1 cellular context compared by ENCODE assay signal in genomic region chr20:46715292-46715756, GRCh38.
TF ChIP-seq lines count a peak whose summit lies in the region.

No MANE protein-coding gene starts in this region.

TF ChIP-seq in HepG2, 621 proteins besides CTCF, POLR2A, EP300 and RAD21 (continued from another document):
- TF ChIP-seq ZMYM4 (CRISPR knock-in tag; IDR thresholded peaks at IDR 0.05) (0 out of 2 replicates have a peak, but pooled peaks have one; percentile 13), SOX13 (IDR thresholded peaks at IDR 0.05) (no peak), SOX13 (CRISPR knock-in tag; conservative IDR thresholded peaks at IDR 0.05 in 1 of 2, IDR thresholded peaks at IDR 0.05 in 1 of 2) (peak in 1 of 2 experiments; percentile 44; a peak in 1 of 4 replicates), ZNF263 (CRISPR knock-in tag; IDR thresholded peaks at IDR 0.05) (no peak), TCF7L2 (IDR thresholded peaks at IDR 0.05; ENCODE audit: low read depth, low read length) (no peak), USF2 (IDR thresholded peaks at IDR 0.05; ENCODE audit: low read depth, low read length) (no peak), USF2 (CRISPR knock-in tag; IDR thresholded peaks at IDR 0.05; ENCODE audit: borderline replicate concordance) (no peak), TIGD3 (CRISPR knock-in tag; IDR thresholded peaks at IDR 0.05; ENCODE audit: borderline replicate concordance) (no peak), ZNF850 (CRISPR knock-in tag; conservative IDR thresholded peaks at IDR 0.05) (no peak), BCL3 (CRISPR knock-in tag; IDR thresholded peaks at IDR 0.05) (no peak), ZSCAN22 (CRISPR knock-in tag; IDR thresholded peaks at IDR 0.05) (no peak), ZNF44 (CRISPR knock-in tag; IDR thresholded peaks at IDR 0.05) (no peak), SMARCC2 (IDR thresholded peaks at IDR 0.05) (no peak), ZNF382 (CRISPR knock-in tag; IDR thresholded peaks at IDR 0.05; ENCODE audit: borderline replicate concordance) (no peak), ZNF574 (CRISPR knock-in tag; IDR thresholded peaks at IDR 0.05) (peak; percentile 46; the same call in 1 of the 2 replicates), BCL6 (CRISPR knock-in tag; IDR thresholded peaks at IDR 0.05) (peak; percentile 96), CEBPB (IDR thresholded peaks at IDR 0.05; ENCODE audit: borderline replicate concordance, low read depth, low read length) (peak; percentile 91), ZNF225 (CRISPR knock-in tag; IDR thresholded peaks at IDR 0.05) (no peak), HMG20A (CRISPR knock-in tag; IDR thresholded peaks at IDR 0.05; ENCODE audit: borderline replicate concordance) (no peak), ZNF543 (CRISPR knock-in tag; IDR thresholded peaks at IDR 0.05) (no peak), ZGPAT (CRISPR knock-in tag; IDR thresholded peaks at IDR 0.05) (no peak), CBFB (CRISPR knock-in tag; IDR thresholded peaks at IDR 0.05) (no peak), UBTF (CRISPR knock-in tag; IDR thresholded peaks at IDR 0.05) (no peak), ZNF597 (CRISPR knock-in tag; IDR thresholded peaks at IDR 0.05) (no peak), ETS1 (CRISPR knock-in tag; IDR thresholded peaks at IDR 0.05) (no peak), HES4 (CRISPR knock-in tag; IDR thresholded peaks at IDR 0.05; ENCODE audit: borderline replicate concordance) (no peak), IRF1 (CRISPR knock-in tag; IDR thresholded peaks at IDR 0.05; ENCODE audit: low read depth) (no peak), ZNF12 (CRISPR knock-in tag; IDR thresholded peaks at IDR 0.05) (no peak), PAF1 (CRISPR knock-in tag; IDR thresholded peaks at IDR 0.05) (no peak), SOX6 (IDR thresholded peaks at IDR 0.05) (no peak), SOX6 (CRISPR knock-in tag; IDR thresholded peaks at IDR 0.05) (no peak), ELF1 (CRISPR knock-in tag; IDR thresholded peaks at IDR 0.05) (peak; percentile 36; the same call in 1 of the 2 replicates), TGIF2 (CRISPR knock-in tag; IDR thresholded peaks at IDR 0.05) (no peak)
